15 cellular contexts compared by ENCODE assay signal in the genomic region with DNA sequence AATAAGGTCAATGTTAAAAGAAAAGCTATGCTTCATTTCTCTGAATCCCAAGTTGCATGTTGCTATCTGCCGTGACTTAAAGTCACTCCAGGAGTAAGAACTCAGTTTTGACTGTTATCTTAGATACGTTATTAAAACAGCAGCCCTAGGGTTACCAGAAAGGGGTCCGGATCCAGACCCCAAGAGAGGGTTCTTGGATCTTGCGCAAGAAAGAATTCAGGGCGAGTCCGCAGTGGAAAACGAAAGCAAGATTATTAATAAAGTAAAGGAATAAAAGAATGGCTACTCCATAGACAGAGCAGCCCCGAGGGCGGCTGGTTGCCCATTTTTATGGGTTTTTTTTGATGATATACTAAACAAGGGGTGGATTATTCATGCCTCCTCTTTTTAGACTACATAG. TPM values are rescaled to one million over a fixed set of nuclear protein-coding genes. Genes with fewer than 3 reads are reported as not detected.
"Had no signal": no experiment of that assay in that cellular context is flagged by ENCODE, and none has a peak within 500 bp of the region (broad histone marks: within the 10 kb centered on the region; RNA-seq: fewer than 3 reads in every experiment).

No MANE protein-coding gene starts in this region.

RNA-seq across cellular contexts. Expression of a gene that starts 32.3 kb away (rescaled TPM):
- total RNA-seq: activated CD4-positive, alpha-beta memory T cell treated with anti-CD3 and anti-CD28 coated beads, Interleukin-2, amount 10 ng/mL, durations not matched to agents 7 days and 5 days; activated CD4-positive, alpha-beta T cell treated with anti-CD3 and anti-CD28 coated beads, Interleukin-2, amount 10 ng/mL, durations not matched to agents 7 days and 5 days; activated naive CD4-positive, alpha-beta T cell treated with anti-CD3 and anti-CD28 coated beads, Interleukin-2, amount 50 U/mL, for 72 hours; activated naive CD8-positive, alpha-beta T cell treated with anti-CD3 and anti-CD28 coated beads, Interleukin-2, amount 10 ng/mL, durations not matched to agents 7 days and 5 days; activated T-cell treated with anti-CD3 and anti-CD28 coated beads, Interleukin-2, amount 50 U/mL, for 72 hours; astrocyte; chondrocyte; dermis microvascular lymphatic vessel endothelial cell; endodermal cell; epithelial cell of proximal tubule; foreskin keratinocyte; heart left ventricle; T-cell; T-helper 2 cell treated with Interferon-gamma antibody and Interleukin-4, amounts not matched to agents 100 ng/mL and 5 ng/mL, for 36 hours; WTC11 had no signal
- polyA plus RNA-seq: foreskin keratinocyte, heart left ventricle had no signal
